In genomic region chr12:96166765-96167164, GRCh38 we compare ENCODE assay signal across 28 cellular contexts.
"Had no signal": no experiment of that assay in that cellular context is flagged by ENCODE, and none has a peak within 500 bp of the region (broad histone marks: within the 10 kb centered on the region; RNA-seq: fewer than 3 reads in every experiment).

No MANE protein-coding gene starts in this region.

- H3K27ac Mint-ChIP-seq: activated CD8-positive, alpha-beta memory T cell treated with anti-CD3 and anti-CD28 coated beads, Interleukin-2, amount 10 ng/mL, durations not matched to agents 7 days and 5 days; activated naive CD4-positive, alpha-beta T cell treated with anti-CD3 and anti-CD28 coated beads, Interleukin-2, amount 50 U/mL, for 24 hours; activated T-cell treated with anti-CD3 and anti-CD28 coated beads, Interleukin-2, amount 50 U/mL, for 24 hours; activated T-helper 1 cell treated with anti-CD3 and anti-CD28 coated beads, Interleukin-12 subunit alpha, Interleukin-12 subunit beta, Interleukin-2, Interleukin-4 antibody, amounts not matched to agents 30 ng/mL and 10 ng/mL and 1 ng/mL, durations not matched to agents 14 hours and 24 hours and 36 hours; T-helper 1 cell treated with Interleukin-12 subunit alpha and Interleukin-12 subunit beta and Interleukin-4 antibody, amounts not matched to agents 30 μg/mL and 1 μg/mL, for 36 hours; WTC11 had no signal

- H3K9me3 ChIP-seq: MG63, SJSA1 had no signal

- H3K27me3 Mint-ChIP-seq: activated naive CD4-positive, alpha-beta T cell treated with anti-CD3 and anti-CD28 coated beads, Interleukin-2, amount 50 U/mL, for 24 hours; activated T-cell treated with anti-CD3 and anti-CD28 coated beads, Interleukin-2, amount 50 U/mL, for 24 hours had no signal

- H3K4me1 ChIP-seq: SJSA1 had no signal

- H3K4me1 Mint-ChIP-seq: activated CD8-positive, alpha-beta memory T cell treated with anti-CD3 and anti-CD28 coated beads, Interleukin-2, amount 10 ng/mL, durations not matched to agents 7 days and 5 days; activated naive CD4-positive, alpha-beta T cell treated with anti-CD3 and anti-CD28 coated beads, Interleukin-2, amount 50 U/mL, for 24 hours had no signal

- H3K36me3 Mint-ChIP-seq: activated CD8-positive, alpha-beta memory T cell treated with anti-CD3 and anti-CD28 coated beads, Interleukin-2, amount 10 ng/mL, durations not matched to agents 7 days and 5 days; activated naive CD4-positive, alpha-beta T cell treated with anti-CD3 and anti-CD28 coated beads, Interleukin-2, amount 50 U/mL, for 24 hours; WTC11 had no signal

- H3K4me3 ChIP-seq: MG63, SJSA1 had no signal

- DNase-seq: activated CD4-positive, alpha-beta T cell treated with anti-CD3 and anti-CD28 coated beads for 48 hours; activated CD4-positive, alpha-beta T cell treated with anti-CD3 and anti-CD28 coated beads, Interleukin-2, amount 50 U/mL, for 4 hours; activated CD4-positive, CD25-positive, alpha-beta regulatory T cell treated with anti-CD3 and anti-CD28 coated beads, Interleukin-2, amount 50 U/mL, for 72 hours; activated CD8-positive, alpha-beta memory T cell treated with anti-CD3 and anti-CD28 coated beads, Interleukin-2, amount 10 ng/mL, durations not matched to agents 7 days and 5 days; activated effector memory CD4-positive, alpha-beta T cell treated with Interleukin-2 at 50 U/mL for 16 hours; activated naive CD4-positive, alpha-beta T cell; activated T-cell treated with anti-CD3 and anti-CD28 coated beads, Interleukin-2, amount 50 U/mL, for 24 hours; aorta; MG63; MV-4-11; NCI-H1092 treated with DMSO at 0.1 percent for 48 hours; NCI-H1417 treated with DMSO at 0.1 percent for 48 hours; NCI-H1694; NCI-H2029; NCI-H226; NCI-H526 treated with DMSO at 0.1 percent for 48 hours; NK-92 treated with Interleukin-12 subunit alpha and Interleukin-12 subunit beta, amount 100 ng/mL, for 24 hours; OCI-M1; Right ventricle myocardium superior; SW 1271 had no signal

- ATAC-seq: activated CD8-positive, alpha-beta memory T cell treated with anti-CD3 and anti-CD28 coated beads, Interleukin-2, amount 10 ng/mL, durations not matched to agents 7 days and 5 days; Panc1; SK-N-SH treated with all-trans-retinoic acid at 6 μM for 48 hours; WTC11 had no signal

- H3K9me3 Mint-ChIP-seq: activated naive CD4-positive, alpha-beta T cell treated with anti-CD3 and anti-CD28 coated beads, Interleukin-2, amount 50 U/mL, for 24 hours; activated T-cell treated with anti-CD3 and anti-CD28 coated beads, Interleukin-2, amount 50 U/mL, for 24 hours; T-helper 1 cell treated with Interleukin-12 subunit alpha and Interleukin-12 subunit beta and Interleukin-4 antibody, amounts not matched to agents 30 μg/mL and 1 μg/mL, for 36 hours; WTC11 had no signal

- H3K36me3 ChIP-seq: MG63, SJSA1 had no signal

- H3K27me3 ChIP-seq: MG63, SJSA1 had no signal

- H3K27ac ChIP-seq: RWPE1, SJSA1 had no signal

- H3K4me3 Mint-ChIP-seq: activated CD8-positive, alpha-beta memory T cell treated with anti-CD3 and anti-CD28 coated beads, Interleukin-2, amount 10 ng/mL, durations not matched to agents 7 days and 5 days; activated naive CD4-positive, alpha-beta T cell treated with anti-CD3 and anti-CD28 coated beads, Interleukin-2, amount 50 U/mL, for 24 hours; activated T-cell treated with anti-CD3 and anti-CD28 coated beads, Interleukin-2, amount 50 U/mL, for 24 hours; activated T-helper 1 cell treated with anti-CD3 and anti-CD28 coated beads, Interleukin-12 subunit alpha, Interleukin-12 subunit beta, Interleukin-2, Interleukin-4 antibody, amounts not matched to agents 30 ng/mL and 10 ng/mL and 1 ng/mL, durations not matched to agents 14 hours and 24 hours and 36 hours; T-helper 1 cell treated with Interleukin-12 subunit alpha and Interleukin-12 subunit beta and Interleukin-4 antibody, amounts not matched to agents 30 μg/mL and 1 μg/mL, for 36 hours; WTC11 had no signal
